In genomic region chr11:65696802-65697552, GRCh38 we compare ENCODE assay signal across 21 cellular contexts.
"Had no signal": no experiment of that assay in that cellular context is flagged by ENCODE, and none has a peak within 500 bp of the region (broad histone marks: within the 10 kb centered on the region; RNA-seq: fewer than 3 reads in every experiment).

No MANE protein-coding gene starts in this region.

- H3K9me3 ChIP-seq: colonic mucosa, gastrocnemius medialis, mucosa of descending colon, sigmoid colon, stomach, thoracic aorta, tibial nerve, upper lobe of left lung, uterus had no signal

- H3K27ac ChIP-seq: colonic mucosa, parathyroid adenoma, sigmoid colon, thoracic aorta, tibial nerve, uterus had no signal

- H3K4me3 ChIP-seq: colonic mucosa, gastrocnemius medialis, lung, mucosa of descending colon, sigmoid colon, stomach, thoracic aorta, tibial nerve, upper lobe of left lung, uterus had no signal

- H3K4me1 ChIP-seq: colonic mucosa, gastrocnemius medialis, parathyroid adenoma, uterus had no signal

- DNase-seq: colonic mucosa; effector memory CD4-positive, alpha-beta T cell; foreskin fibroblast; gastrocnemius medialis; head of caudate nucleus; mucosa of descending colon; naive B cell; sigmoid colon; stimulated activated CD4-positive, alpha-beta T cell treated with anti-CD3 and anti-CD28 coated beads, Interleukin-2, amount 100 ng/mL, for 24 hours; stimulated activated CD4-positive, alpha-beta T cell treated with anti-CD3 and anti-CD28 coated beads, Interleukin-4, amount 100 ng/mL, for 24 hours; stimulated activated naive CD4-positive, alpha-beta T cell treated with Interleukin-2 at 50 U/mL for 16 hours; stomach; uterus had no signal

- ATAC-seq: gastrocnemius medialis; left lobe of liver; mucosa of descending colon; natural killer cell treated with Interleukin-12 subunit alpha and Interleukin-12 subunit beta and Interleukin-15 and Interleukin-18, amount 100 ng/mL, for 72 hours; stimulated activated effector memory CD8-positive, alpha-beta T cell treated with anti-CD3 and anti-CD28 coated beads, Interleukin-12 subunit alpha, Interleukin-12 subunit beta, amount 100 ng/mL, for 72 hours had no signal

- H3K27me3 ChIP-seq: colonic mucosa, gastrocnemius medialis, sigmoid colon, stomach, tibial nerve, upper lobe of left lung, uterus had no signal
